Comparison of ENCODE assay signal across 8 cellular contexts in the genomic region with DNA sequence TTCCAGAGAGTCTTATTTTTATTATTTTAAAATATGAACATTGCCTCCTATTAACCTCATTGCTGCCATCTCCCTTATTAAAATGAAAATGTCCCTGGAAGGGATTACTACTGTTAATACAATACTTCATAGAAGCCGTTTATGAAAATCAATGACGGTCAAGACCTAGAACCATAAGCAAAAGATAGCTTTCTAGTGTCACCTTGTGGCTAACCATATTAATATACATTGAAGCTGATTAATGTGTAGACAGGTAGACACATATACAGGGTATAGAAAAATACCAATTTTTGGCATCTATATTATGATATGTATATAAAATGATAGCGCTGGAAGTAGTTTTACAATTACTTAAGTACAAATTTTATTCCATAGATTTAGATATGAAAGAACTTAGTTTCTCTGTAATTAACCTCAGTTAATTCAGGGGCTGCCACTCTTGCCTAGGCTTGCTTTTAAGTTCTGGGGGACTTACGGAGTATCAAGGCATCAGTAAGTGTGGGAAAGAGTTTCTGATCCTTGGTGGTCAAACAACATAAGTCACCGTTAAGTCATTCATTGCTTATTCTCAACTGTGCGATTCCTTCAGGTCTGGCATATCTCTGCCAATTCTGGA. TPM values are rescaled to one million over a fixed set of nuclear protein-coding genes. Genes with fewer than 3 reads are reported as not detected.
A peak's percentile ranks its signal among the peaks of the same experiment; 100 is the strongest.
DNase-seq lines count a peak whose midpoint lies in the region; ATAC-seq and TF ChIP-seq lines count a peak whose summit lies in the region.

No MANE protein-coding gene starts in this region.

- H3K27ac ChIP-seq in OCI-LY7 (ENCODE audit: low read depth, low read length, poor library complexity, severe bottlenecking) (no peak overlapping the region), substantia nigra (ENCODE audit: low read depth, low read length, poor library complexity, severe bottlenecking) (no peak overlapping the region)

- peaks cover 18% of the 10 kb centered on the region for H3K4me1 Mint-ChIP-seq in stimulated activated effector memory CD8-positive, alpha-beta T cell treated with anti-CD3 and anti-CD28 coated beads, Interleukin-12 subunit alpha, Interleukin-12 subunit beta, amount 100 ng/mL, for 72 hours

- peaks cover 25% of the 10 kb centered on the region for H3K79me2 ChIP-seq in OCI-LY7 (ENCODE audit: insufficient read depth, low read depth, low read length)

- peak; percentile 14 for DNase-seq in AG08395 (ENCODE audit: low spot score)
- peak; percentile 63 for DNase-seq in OCI-LY7 (ENCODE audit: low spot score)
- peak; percentile 70 for DNase-seq in fibroblast of mammary gland (ENCODE audit: low read depth)
- DNase-seq in substantia nigra (lab: John Stamatoyannopoulos, UW), result no peak
- no peak for DNase-seq in activated T-cell treated with anti-CD3 and anti-CD28 coated beads, Interleukin-2, amount 50 U/mL, for 48 hours
- DNase-seq in stimulated activated effector memory CD8-positive, alpha-beta T cell treated with anti-CD3 and anti-CD28 coated beads, Interleukin-12 subunit alpha, Interleukin-12 subunit beta, amount 100 ng/mL, for 72 hours (ENCODE audit: low spot score in 2 of 2), result no peak

- peaks cover 6% of the 10 kb centered on the region for H3K36me3 Mint-ChIP-seq in stimulated activated effector memory CD8-positive, alpha-beta T cell treated with anti-CD3 and anti-CD28 coated beads, Interleukin-12 subunit alpha, Interleukin-12 subunit beta, amount 100 ng/mL, for 72 hours

- H3K4me3 ChIP-seq in OCI-LY7 (ENCODE audit: low read depth, low read length, poor library complexity, severe bottlenecking), result no peak overlapping the region
- H3K4me3 ChIP-seq in fibroblast of mammary gland (ENCODE audit: control insufficient read depth, low read depth, low read length), result no peak overlapping the region

- H3K9me3 Mint-ChIP-seq in stimulated activated effector memory CD8-positive, alpha-beta T cell treated with anti-CD3 and anti-CD28 coated beads, Interleukin-12 subunit alpha, Interleukin-12 subunit beta, amount 100 ng/mL, for 72 hours, result no peaks in the 10 kb centered on the region

- H3K4me1 ChIP-seq in OCI-LY7 (ENCODE audit: insufficient read depth, low read length, poor library complexity, severe bottlenecking), result peaks cover 21% of the 10 kb centered on the region

- peaks cover 8% of the 10 kb centered on the region; the same call in 1 of the 2 replicates for H3K9me3 ChIP-seq in OCI-LY7 (ENCODE audit: low read length)

- POLR2A ChIA-PET in OCI-LY7 (lab: Charles Lee), result interaction anchor here (0.7 to 1.2 kb wide), 5 partner anchors 8 to 174 kb away, joined by 3 to 5 read pairs (median 3); no protein-coding TSS in a partner anchor

- intact Hi-C loops in OCI-LY7 (cut with micrococcal nuclease; ENCODE audit: unreplicated experiment), result loop anchor here (1.0 to 5.0 kb wide), 3 partner anchors 132 to 464 kb away; no protein-coding TSS in a partner anchor

- no peak overlapping the region for H3K27ac Mint-ChIP-seq in stimulated activated effector memory CD8-positive, alpha-beta T cell treated with anti-CD3 and anti-CD28 coated beads, Interleukin-12 subunit alpha, Interleukin-12 subunit beta, amount 100 ng/mL, for 72 hours

- H3K9me2 ChIP-seq in OCI-LY7 (ENCODE audit: insufficient read depth, low read length), result no peaks in the 10 kb centered on the region

- H4K20me1 ChIP-seq in OCI-LY7 (ENCODE audit: insufficient read depth, low read length), result 0 out of 2 replicates have a peak, but pooled peaks cover 4% of the 10 kb centered on the region

- TF ChIP-seq CTCF in OCI-LY7 (conservative IDR thresholded peaks at IDR 0.05; ENCODE audit: low read length) (peak; percentile 86), fibroblast of mammary gland (conservative IDR thresholded peaks at IDR 0.05; ENCODE audit: control insufficient read depth, insufficient read depth, low read depth, low read length) (peak; percentile 48)

- CTCF ChIA-PET in OCI-LY7 (lab: Charles Lee; ENCODE audit: unreplicated experiment), result interaction anchor here (1.0 to 1.7 kb wide), 3 partner anchors 126 to 132 kb away, joined by 3 to 6 read pairs (median 3); no protein-coding TSS in a partner anchor

- no peak overlapping the region for H2AFZ ChIP-seq in OCI-LY7 (ENCODE audit: low read length)

- H3K4me3 Mint-ChIP-seq in stimulated activated effector memory CD8-positive, alpha-beta T cell treated with anti-CD3 and anti-CD28 coated beads, Interleukin-12 subunit alpha, Interleukin-12 subunit beta, amount 100 ng/mL, for 72 hours, result no peak overlapping the region

- no TSS peak for BruUV-seq in OCI-LY7 (replicated peaks; lab: Mats Ljungman, UMichigan)

- peaks cover 8% of the 10 kb centered on the region for H3K36me3 ChIP-seq in OCI-LY7 (ENCODE audit: insufficient read depth, low read length)

- ATAC-seq in GM19351 (IDR thresholded peaks at IDR 0.05; ENCODE audit: unreplicated experiment) (peak; percentile 18), GM21737 (IDR thresholded peaks at IDR 0.05; ENCODE audit: unreplicated experiment) (no peak)
- no peak for ATAC-seq in stimulated activated effector memory CD8-positive, alpha-beta T cell treated with anti-CD3 and anti-CD28 coated beads, Interleukin-12 subunit alpha, Interleukin-12 subunit beta, amount 100 ng/mL, for 72 hours

- H3K4me2 ChIP-seq in OCI-LY7 (ENCODE audit: low read length), result no peak overlapping the region

RNA-seq across cellular contexts. Expression of a gene that starts 2.5 kb away (rescaled TPM):
- total RNA-seq in OCI-LY7 (2014; rRNA removed; shearing (Covaris generic)), result 30.6 and 40.3 TPM in 2 replicates
- total RNA-seq in OCI-LY7 (2022), result 59.6 and 60.1 TPM in 2 replicates

RNA-seq across cellular contexts. Expression of a gene that starts 22.7 kb away (rescaled TPM):
- total RNA-seq in OCI-LY7 (2014; rRNA removed; shearing (Covaris generic)), result 0.18 TPM in 1 of 2 replicates, not detected in the other
- total RNA-seq in OCI-LY7 (2022), result 0.04 and 0.25 TPM in 2 replicates

Comparison
In these comparisons a context has a peak if more than half of its experiments do, and no peak if none do; other contexts are left out.
1. DNase-seq: peak in AG08395 (single experiment), OCI-LY7 (single experiment) and fibroblast of mammary gland (single experiment); none in substantia nigra (0 of 49), activated T-cell treated with anti-CD3 and anti-CD28 coated beads, Interleukin-2, amount 50 U/mL, for 48 hours (0 of 2) and stimulated activated effector memory CD8-positive, alpha-beta T cell treated with anti-CD3 and anti-CD28 coated beads, Interleukin-12 subunit alpha, Interleukin-12 subunit beta, amount 100 ng/mL, for 72 hours (0 of 2).